Comparison of ENCODE assay signal across 9 cellular contexts in the genomic region with DNA sequence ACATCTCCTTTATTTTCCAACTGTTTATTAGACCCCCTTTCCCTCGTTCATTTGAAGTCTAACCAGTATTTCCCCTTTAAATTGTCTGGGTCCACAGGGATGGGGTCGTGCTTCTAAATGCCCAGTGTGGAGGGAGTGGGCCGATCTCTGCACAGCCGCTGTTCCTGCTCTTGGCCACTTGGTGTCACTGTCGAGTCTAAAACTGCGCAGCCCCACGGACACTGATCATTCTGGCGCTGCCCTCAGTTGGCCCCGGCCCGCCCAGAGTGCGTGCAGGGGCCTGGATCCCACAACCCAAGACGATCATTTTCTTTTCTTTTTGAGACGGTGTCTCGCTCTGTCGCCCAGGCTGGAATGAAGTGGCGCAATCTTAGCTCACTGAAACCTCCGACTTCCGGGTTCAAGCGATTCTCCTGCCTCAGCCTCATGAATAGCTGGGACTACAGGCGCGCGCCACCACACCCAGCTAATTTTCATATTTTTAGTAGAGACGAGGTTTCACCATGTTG. TPM values are rescaled to one million over a fixed set of nuclear protein-coding genes. Genes with fewer than 3 reads are reported as not detected.
DNase-seq lines count a peak whose midpoint lies in the region; ATAC-seq and TF ChIP-seq lines count a peak whose summit lies in the region.
"Had no signal": no experiment of that assay in that cellular context is flagged by ENCODE, and none has a peak within 500 bp of the region (broad histone marks: within the 10 kb centered on the region; RNA-seq: fewer than 3 reads in every experiment).

No MANE protein-coding gene starts in this region.

- no peak overlapping the region for H3K9ac ChIP-seq in PC-3 (ENCODE audit: low read length)

- H3K4me2 ChIP-seq in PC-3 (ENCODE audit: low read length): peak overlapping the region; percentile 66

- BruUV-seq in PC-3 (replicated peaks; lab: Mats Ljungman, UMichigan): no TSS peak

- H3K27me3 Mint-ChIP-seq in activated T-cell treated with anti-CD3 and anti-CD28 coated beads, Interleukin-2, amount 50 U/mL, for 4 hours (ENCODE audit: low read depth): peaks cover 6% of the 10 kb centered on the region
- peaks cover 2% of the 10 kb centered on the region for H3K27me3 Mint-ChIP-seq in neural crest cell (ENCODE audit: low read depth)
- H3K27me3 Mint-ChIP-seq: stimulated activated naive CD8-positive, alpha-beta T cell treated with anti-CD3 and anti-CD28 coated beads, Interleukin-15, Interleukin-2, amounts not matched to agents 100 ng/mL and 50 ng/mL, for 24 hours had no signal

- CTCF ChIA-PET in PC-3 (lab: Charles Lee): interaction anchor here (0.6 to 1.6 kb wide), 4 partner anchors 9 to 434 kb away, joined by 3 to 8 read pairs (median 4); no protein-coding TSS in a partner anchor

- no peaks in the 10 kb centered on the region for H3F3A ChIP-seq in PC-3 (ENCODE audit: low read length, unreplicated experiment)

- H3K27me3 ChIP-seq in PC-3 (ENCODE audit: low read length): no peaks in the 10 kb centered on the region

- POLR2A ChIA-PET in PC-3 (lab: Charles Lee; ENCODE audit: unreplicated experiment): no interaction called here

- H3K9me2 ChIP-seq in PC-3 (replicated peaks; ENCODE audit: low read length): no peaks in the 10 kb centered on the region

- H3K79me2 ChIP-seq in PC-3 (ENCODE audit: low read length): no peaks in the 10 kb centered on the region

- H3K27ac ChIP-seq in PC-3 (ENCODE audit: low read length): no peak overlapping the region

- H3K9me3 ChIP-seq in PC-3 (ENCODE audit: low read length): no peaks in the 10 kb centered on the region

- no peaks in the 10 kb centered on the region for H4K20me1 ChIP-seq in PC-3 (ENCODE audit: low read length)

- no peak overlapping the region for H3K4me3 Mint-ChIP-seq in activated T-cell treated with anti-CD3 and anti-CD28 coated beads, Interleukin-2, amount 50 U/mL, for 4 hours
- H3K4me3 Mint-ChIP-seq in neural crest cell: no peak overlapping the region
- H3K4me3 Mint-ChIP-seq: stimulated activated naive CD8-positive, alpha-beta T cell treated with anti-CD3 and anti-CD28 coated beads, Interleukin-15, Interleukin-2, amounts not matched to agents 100 ng/mL and 50 ng/mL, for 24 hours had no signal

- no peaks in the 10 kb centered on the region for H3K4me1 ChIP-seq in PC-3 (ENCODE audit: insufficient read depth, low read length)

- intact Hi-C loops in PC-3 (cut with micrococcal nuclease): loop anchor here (1.0 to 5.0 kb wide), 2 partner anchors 40 to 93 kb away; no protein-coding TSS in a partner anchor

- TF ChIP-seq CTCF in PC-3 (conservative IDR thresholded peaks at IDR 0.05; ENCODE audit: low read depth, low read length): peak; percentile 79
- peak; percentile 86 for TF ChIP-seq CTCF in fibroblast of mammary gland (conservative IDR thresholded peaks at IDR 0.05; ENCODE audit: control insufficient read depth, insufficient read depth, low read depth, low read length)
- TF ChIP-seq CTCF in neural crest cell (conservative IDR thresholded peaks at IDR 0.05): peak; percentile 94

- H3K4me3 ChIP-seq in PC-3 (ENCODE audit: low read length): peak overlapping the region; percentile 17; the same call in 1 of the 2 replicates
- no peak overlapping the region for H3K4me3 ChIP-seq in fibroblast of mammary gland (ENCODE audit: control insufficient read depth, low read depth, low read length)

- H2AFZ ChIP-seq in PC-3 (ENCODE audit: low read length): peak overlapping the region; percentile 50; the same call in 1 of the 2 replicates

- no peaks in the 10 kb centered on the region for H3K9me3 Mint-ChIP-seq in activated T-cell treated with anti-CD3 and anti-CD28 coated beads, Interleukin-2, amount 50 U/mL, for 4 hours
- no peaks in the 10 kb centered on the region for H3K9me3 Mint-ChIP-seq in neural crest cell
- H3K9me3 Mint-ChIP-seq: stimulated activated naive CD8-positive, alpha-beta T cell treated with anti-CD3 and anti-CD28 coated beads, Interleukin-15, Interleukin-2, amounts not matched to agents 100 ng/mL and 50 ng/mL, for 24 hours had no signal

- ATAC-seq in PC-3: peak; percentile 98
- peak; percentile 99 to 100 for ATAC-seq in activated T-cell treated with anti-CD3 and anti-CD28 coated beads, Interleukin-2, amount 50 U/mL, for 4 hours

- DNase-seq in activated gamma-delta T cell treated with Interleukin-2 at 50 U/mL for 16 hours (peak; percentile 55), activated gamma-delta T cell (lab: John Stamatoyannopoulos, UW) (no peak), HUDEP-2 (lab: John Stamatoyannopoulos, UW; ENCODE audit: unreplicated experiment in 76 of 76) (peak in 53 of 76 experiments; percentile 9 to 74 (median 38)), PC-3 (peak; percentile 62), fibroblast of mammary gland (ENCODE audit: low read depth) (peak; percentile 64), neural crest cell (ENCODE audit: low read depth, low spot score) (peak; percentile 77), superior temporal gyrus (ENCODE audit: extremely low spot score) (peak; percentile 82)
- DNase-seq in activated T-cell treated with anti-CD3 and anti-CD28 coated beads, Interleukin-2, amount 50 U/mL, for 4 hours: peak; percentile 53

- peaks cover 3% of the 10 kb centered on the region for H3K4me1 Mint-ChIP-seq in activated T-cell treated with anti-CD3 and anti-CD28 coated beads, Interleukin-2, amount 50 U/mL, for 4 hours (ENCODE audit: low read depth)
- H3K4me1 Mint-ChIP-seq in neural crest cell: peaks cover 9% of the 10 kb centered on the region

- no peaks in the 10 kb centered on the region for H3K36me3 ChIP-seq in PC-3 (ENCODE audit: low read depth, low read length)

- no peak overlapping the region for H3K27ac Mint-ChIP-seq in neural crest cell (ENCODE audit: unreplicated experiment)
- H3K27ac Mint-ChIP-seq: stimulated activated naive CD8-positive, alpha-beta T cell treated with anti-CD3 and anti-CD28 coated beads, Interleukin-15, Interleukin-2, amounts not matched to agents 100 ng/mL and 50 ng/mL, for 24 hours had no signal

- no peaks in the 10 kb centered on the region for H3K36me3 Mint-ChIP-seq in activated T-cell treated with anti-CD3 and anti-CD28 coated beads, Interleukin-2, amount 50 U/mL, for 4 hours (ENCODE audit: insufficient read depth)
- H3K36me3 Mint-ChIP-seq in neural crest cell (ENCODE audit: low read depth): no peaks in the 10 kb centered on the region

RNA-seq across cellular contexts. Expression of gene WDR88, which starts 12.0 kb away (rescaled TPM):
- total RNA-seq in PC-3 (2014; rRNA removed) (not detected in 2 replicates), neural crest cell (not detected in 2 replicates)
- not detected for total RNA-seq in activated T-cell treated with anti-CD3 and anti-CD28 coated beads, Interleukin-2, amount 50 U/mL, for 4 hours

RNA-seq across cellular contexts. Expression of gene LRP3, which starts 50.2 kb away (rescaled TPM):
- total RNA-seq in PC-3 (2014; rRNA removed) (20.4 and 25.9 TPM in 2 replicates), neural crest cell (79.6 and 85.6 TPM in 2 replicates)
- total RNA-seq in activated T-cell treated with anti-CD3 and anti-CD28 coated beads, Interleukin-2, amount 50 U/mL, for 4 hours: under 1 TPM; 0.14 to 0.84 (median 0.71) TPM

Comparison
In these comparisons a context has a peak if more than half of its experiments do, and no peak if none do; other contexts are left out.
1. RNA of gene LRP3, which starts 50.2 kb away (total RNA-seq): 79.6 to 85.6 TPM in neural crest cell and 20.4 to 25.9 TPM in PC-3; 0.14 to 0.84 TPM in activated T-cell treated with anti-CD3 and anti-CD28 coated beads, Interleukin-2, amount 50 U/mL, for 4 hours; every median in the first group is over 10 times any median in the second.
2. Peak in every context shown above with its lines, with median percentiles within 50 percentile points of each other: CTCF ChIP-seq.